In genomic region chr6:20533746-20534294, GRCh38 we compare ENCODE assay signal across 8 cellular contexts. TPM values are rescaled to one million over a fixed set of nuclear protein-coding genes. Genes with fewer than 3 reads are reported as not detected.
A peak's percentile ranks its signal among the peaks of the same experiment; 100 is the strongest.
DNase-seq lines count a peak whose midpoint lies in the region; ATAC-seq, FAIRE-seq and TF ChIP-seq lines count a peak whose summit lies in the region.

No MANE protein-coding gene starts in this region.

- no peaks in the 10 kb centered on the region for H3K9me3 Mint-ChIP-seq in naive thymus-derived CD8-positive, alpha-beta T cell

- DNase-seq in body of pancreas (no peak), G401 (ENCODE audit: low spot score) (no peak), NCI-H345 treated with DMSO at 0.1 percent for 48 hours (lab: John Stamatoyannopoulos, UW; ENCODE audit: unreplicated experiment) (no peak), D721Med (ENCODE audit: insufficient read length, low spot score) (no peak)
- DNase-seq in naive thymus-derived CD8-positive, alpha-beta T cell, result no peak

- peak overlapping the region in 9 of 10 donors; percentile 98 to 100 (median 99) for H3K27ac Mint-ChIP-seq in naive thymus-derived CD8-positive, alpha-beta T cell

- intact Hi-C loops in body of pancreas (cut with DNase I), result no loop called here

- peaks cover 0 to 22% (median 7%) of the 10 kb centered on the region in 3 donors for H3K36me3 Mint-ChIP-seq in naive thymus-derived CD8-positive, alpha-beta T cell

- no peaks in the 10 kb centered on the region for H3K36me3 ChIP-seq in body of pancreas (replicated peaks in 1 of 2; ENCODE audit: insufficient read depth in 1 of 2, low read depth in 2 of 2)

- peak overlapping the region in 3 of 4 donors; percentile 71 to 91 (median 86) for H3K27ac ChIP-seq in body of pancreas

- peak; percentile 11 for ATAC-seq in GM18519 (IDR thresholded peaks at IDR 0.05; ENCODE audit: low FRiP score, unreplicated experiment)
- peak; percentile 13 for ATAC-seq in HG03378 (IDR thresholded peaks at IDR 0.05; ENCODE audit: unreplicated experiment)
- no peak for ATAC-seq in body of pancreas
- no peak for ATAC-seq in naive thymus-derived CD8-positive, alpha-beta T cell
- no peak for ATAC-seq in GM21367 (IDR thresholded peaks at IDR 0.05; ENCODE audit: unreplicated experiment)

- no peaks in the 10 kb centered on the region for H3K27me3 ChIP-seq in body of pancreas

- H3K9me3 ChIP-seq in body of pancreas, result no peaks in the 10 kb centered on the region

- WGBS in body of pancreas, 2 donors, result 35 to 36% methylated on average over 6 of the region's 6 CpGs

- H3K4me1 ChIP-seq in body of pancreas, result peaks cover 10% of the 10 kb centered on the region

- peak overlapping the region; percentile 51 to 99 (median 96) for H3K4me3 Mint-ChIP-seq in naive thymus-derived CD8-positive, alpha-beta T cell

- peaks cover 20 to 37% (median 35%) of the 10 kb centered on the region in 4 donors for H3K4me1 Mint-ChIP-seq in naive thymus-derived CD8-positive, alpha-beta T cell

- peaks cover 0 to 4% (median 0%) of the 10 kb centered on the region in 5 donors for H3K27me3 Mint-ChIP-seq in naive thymus-derived CD8-positive, alpha-beta T cell

- POLR2A ChIA-PET in naive thymus-derived CD8-positive, alpha-beta T cell (lab: Charles Lee), result interaction anchor here (0.8 to 1.4 kb wide), 4 partner anchors 130 to 243 kb away, joined by 3 to 10 read pairs (median 7); no protein-coding TSS in a partner anchor

- TF ChIP-seq CTCF in body of pancreas (IDR thresholded peaks at IDR 0.05), result no peak
- TF ChIP-seq CTCF in D721Med (IDR thresholded peaks at IDR 0.05; ENCODE audit: insufficient read depth, missing control alignments), result no peak

- in situ Hi-C loops in G401 (cut with HindIII; ENCODE audit: low sequenced_read_pairs), result loop anchor here (25.0 kb wide), 1 partner anchor 122 kb away; the partner anchor contains the start of gene E2F3

- peak overlapping the region in 1 of 2 donors; percentile 91 for H3K4me3 ChIP-seq in body of pancreas

- FAIRE-seq in D721Med (lab: Jason Lieb, UNC), result no peak

- no peak for TF ChIP-seq POLR2A in body of pancreas (IDR thresholded peaks at IDR 0.05)

RNA-seq across cellular contexts. Expression of gene CDKAL1, which starts 0.4 kb away (rescaled TPM):
- total RNA-seq in body of pancreas, result 10 to 100 TPM; 16.3 to 18.1 TPM
- 10 to 100 TPM; 21.5 to 21.9 TPM for total RNA-seq in naive thymus-derived CD8-positive, alpha-beta T cell
- polyA plus RNA-seq in naive thymus-derived CD8-positive, alpha-beta T cell, result 10 to 100 TPM; 29.1 to 36.7 (median 31.6) TPM
- total RNA-seq in G401 (2014; rRNA removed; shearing (Covaris generic)), result 25.7 and 25.8 TPM in 2 replicates

Comparison
In these comparisons a context has a peak if more than half of its experiments do, and no peak if none do; other contexts are left out.
1. ATAC-seq: peak in GM18519 (single experiment) and HG03378 (single experiment); none in body of pancreas (single experiment), naive thymus-derived CD8-positive, alpha-beta T cell (0 of 2) and GM21367 (single experiment).